Comparison of ENCODE assay signal across 30 cellular contexts in genomic region chrX:1725472-1725871, GRCh38.
"Had no signal": no experiment of that assay in that cellular context is flagged by ENCODE, and none has a peak within 500 bp of the region (broad histone marks: within the 10 kb centered on the region; RNA-seq: fewer than 3 reads in every experiment).

No MANE protein-coding gene starts in this region.

- H3K9me3 ChIP-seq: gastrocnemius medialis, heart left ventricle, mucosa of descending colon, neutrophil, right lobe of liver, suprapubic skin, transverse colon had no signal

- H3K27ac ChIP-seq: dorsolateral prefrontal cortex, epithelial cell of prostate, gastrocnemius medialis, heart left ventricle, hepatocyte, neutrophil, parathyroid adenoma, right lobe of liver, suprapubic skin, transverse colon had no signal

- H3K27me3 ChIP-seq: gastrocnemius medialis, heart left ventricle, hepatocyte, neutrophil, right lobe of liver, suprapubic skin, transverse colon had no signal

- H3K4me3 Mint-ChIP-seq: endodermal cell; mesothelial cell of epicardium; naive B cell; natural killer cell treated with Interleukin-12 subunit alpha and Interleukin-12 subunit beta and Interleukin-15 and Interleukin-18, amount 100 ng/mL, for 72 hours; neural crest cell; stimulated activated naive CD8-positive, alpha-beta T cell treated with anti-CD3 and anti-CD28 coated beads, Interleukin-15, amount 100 ng/mL, for 72 hours had no signal

- DNase-seq: dorsolateral prefrontal cortex; effector CD8-positive, alpha-beta T cell; endodermal cell; foreskin fibroblast; gastrocnemius medialis; heart left ventricle; kidney; mesenchymal stem cell; mucosa of descending colon; naive B cell; right lobe of liver; small intestine; stimulated activated CD4-positive, alpha-beta T cell treated with anti-CD3 and anti-CD28 coated beads, Interleukin-15, amount 100 ng/mL, for 24 hours; stimulated activated CD4-positive, alpha-beta T cell treated with anti-CD3 and anti-CD28 coated beads, Interleukin-4, amount 100 ng/mL, for 1 hour; stimulated activated CD8-positive, alpha-beta memory T cell treated with anti-CD3 and anti-CD28 coated beads, Interleukin-4, amount 100 ng/mL, for 48 hours; stimulated activated naive CD4-positive, alpha-beta T cell; stimulated activated naive CD8-positive, alpha-beta T cell treated with anti-CD3 and anti-CD28 coated beads, Interleukin-15, amount 100 ng/mL, for 72 hours; transverse colon had no signal

- H3K9me3 Mint-ChIP-seq: natural killer cell treated with Interleukin-12 subunit alpha and Interleukin-12 subunit beta and Interleukin-15 and Interleukin-18, amount 100 ng/mL, for 72 hours; neural crest cell had no signal

- H3K27ac Mint-ChIP-seq: endodermal cell; mesothelial cell of epicardium; natural killer cell treated with Interleukin-12 subunit alpha and Interleukin-12 subunit beta and Interleukin-15 and Interleukin-18, amount 100 ng/mL, for 72 hours; progenitor cell of endocrine pancreas; stimulated activated naive CD8-positive, alpha-beta T cell treated with anti-CD3 and anti-CD28 coated beads, Interleukin-15, amount 100 ng/mL, for 72 hours had no signal

- H3K4me1 Mint-ChIP-seq: endodermal cell; naive B cell; neural crest cell; stimulated activated naive CD8-positive, alpha-beta T cell treated with anti-CD3 and anti-CD28 coated beads, Interleukin-15, amount 100 ng/mL, for 72 hours had no signal

- H3K4me3 ChIP-seq: dorsolateral prefrontal cortex, gastrocnemius medialis, heart left ventricle, hepatocyte, lung, mucosa of descending colon, right lobe of liver, suprapubic skin, transverse colon had no signal

- H3K36me3 ChIP-seq: gastrocnemius medialis, heart left ventricle, neutrophil, right lobe of liver, suprapubic skin, transverse colon had no signal

- H3K36me3 Mint-ChIP-seq: mesothelial cell of epicardium; natural killer cell treated with Interleukin-12 subunit alpha and Interleukin-12 subunit beta and Interleukin-15 and Interleukin-18, amount 100 ng/mL, for 72 hours had no signal

- ATAC-seq: esophagus mucosa; gastrocnemius medialis; heart left ventricle; left lobe of liver; mucosa of descending colon; natural killer cell treated with Interleukin-12 subunit alpha and Interleukin-12 subunit beta and Interleukin-15 and Interleukin-18, amount 100 ng/mL, for 72 hours; right lobe of liver; stimulated activated naive CD8-positive, alpha-beta T cell treated with anti-CD3 and anti-CD28 coated beads, Interleukin-15, amount 100 ng/mL, for 72 hours had no signal

- H3K4me1 ChIP-seq: gastrocnemius medialis, heart left ventricle, parathyroid adenoma, right lobe of liver, suprapubic skin, transverse colon had no signal

- H3K27me3 Mint-ChIP-seq: naive B cell; natural killer cell treated with Interleukin-12 subunit alpha and Interleukin-12 subunit beta and Interleukin-15 and Interleukin-18, amount 100 ng/mL, for 72 hours; progenitor cell of endocrine pancreas; stimulated activated naive CD8-positive, alpha-beta T cell treated with anti-CD3 and anti-CD28 coated beads, Interleukin-15, amount 100 ng/mL, for 72 hours had no signal
